ENCODE assay signal across 9 cellular contexts in the genomic region with DNA sequence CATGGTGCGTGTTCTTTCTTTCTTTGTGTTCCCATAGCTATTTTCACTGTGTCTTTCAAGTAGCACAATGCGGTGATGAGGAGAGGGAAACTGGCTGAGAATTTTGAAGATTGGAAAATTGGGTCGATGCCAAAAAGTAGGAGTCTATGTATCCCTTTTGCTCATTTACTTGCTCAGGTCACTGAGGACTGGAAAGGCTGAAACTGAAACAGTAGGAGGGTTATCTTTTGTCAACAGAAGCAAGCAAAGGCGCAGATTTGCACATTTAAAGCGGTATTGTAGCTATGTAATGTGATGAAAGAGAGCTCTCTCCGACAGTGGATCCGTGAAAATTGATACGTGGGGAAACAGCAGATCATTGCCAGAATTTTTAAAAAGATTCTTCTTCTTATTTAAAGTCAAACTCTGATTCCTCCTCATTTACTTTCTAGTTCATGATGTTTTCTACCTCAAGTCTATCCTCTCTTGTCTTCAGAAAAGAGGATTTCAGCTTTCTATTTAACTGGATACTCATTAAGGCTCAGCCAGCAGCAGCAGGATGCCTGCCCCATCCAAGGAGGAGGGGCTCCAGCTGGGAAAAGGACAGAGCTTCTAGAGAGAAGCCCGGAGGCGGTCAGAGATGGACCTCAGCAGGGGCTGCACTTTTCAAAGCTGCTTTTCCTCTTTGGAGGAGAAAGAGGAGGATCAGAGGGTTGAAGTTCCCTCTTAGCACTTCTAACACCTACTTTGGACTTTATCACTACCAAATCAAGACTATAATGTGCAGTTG. TPM values are rescaled to one million over a fixed set of nuclear protein-coding genes. Genes with fewer than 3 reads are reported as not detected.
DNase-seq lines count a peak whose midpoint lies in the region; ATAC-seq lines count a peak whose summit lies in the region.
"Had no signal": no experiment of that assay in that cellular context is flagged by ENCODE, and none has a peak within 500 bp of the region (broad histone marks: within the 10 kb centered on the region; RNA-seq: fewer than 3 reads in every experiment).

No MANE protein-coding gene starts in this region.

- H3K9me3 ChIP-seq in HAP-1 = no peaks in the 10 kb centered on the region

- intact Hi-C loops in Right ventricle myocardium superior (cut with DNase I) = no loop called here

- H3K4me3 ChIP-seq in HAP-1 = no peak overlapping the region

- no peaks in the 10 kb centered on the region for H3K27me3 ChIP-seq in HAP-1 (ENCODE audit: low read depth)

- H3K36me3 ChIP-seq in HAP-1 (replicated peaks) = no peaks in the 10 kb centered on the region

- ATAC-seq in Right ventricle myocardium superior (ENCODE audit: poor library complexity) (peak; percentile 77), GM21576 (IDR thresholded peaks at IDR 0.05; ENCODE audit: unreplicated experiment) (no peak), HG02973 (IDR thresholded peaks at IDR 0.05; ENCODE audit: unreplicated experiment) (no peak)

- DNase-seq in HAP-1 (ENCODE audit: low spot score in 2 of 2) (peak; percentile 78 to 87), RPMI7951 (ENCODE audit: low read depth) (peak; percentile 50), Right ventricle myocardium superior (peak; percentile 49), pons (ENCODE audit: low spot score) (peak; percentile 51), CD1c-positive myeloid dendritic cell (ENCODE audit: extremely low spot score) (no peak), HPDE6-E6E7 (ENCODE audit: extremely low spot score) (no peak)
- DNase-seq: activated CD8-positive, alpha-beta memory T cell treated with anti-CD3 and anti-CD28 coated beads for 24 hours had no signal

- peaks cover 4% of the 10 kb centered on the region for H3K4me1 ChIP-seq in HAP-1

- in situ Hi-C loops in HAP-1 (cut with MboI; ENCODE audit: low sequenced_read_pairs) = no loop called here

RNA-seq across cellular contexts. Expression of a gene that starts 15.9 kb away (rescaled TPM):
- 46.9 and 51.5 TPM in 2 replicates for total RNA-seq in RPMI7951 (2014; rRNA removed; shearing (Covaris generic))
- total RNA-seq in Right ventricle myocardium superior = 40.6 TPM

Comparison
In these comparisons a context has a peak if more than half of its experiments do, and no peak if none do; other contexts are left out.
1. DNase-seq: peak in HAP-1 (2 of 2), RPMI7951 (single experiment), Right ventricle myocardium superior (single experiment) and pons (single experiment); none in CD1c-positive myeloid dendritic cell (single experiment) and HPDE6-E6E7 (single experiment).